19 cellular contexts compared by ENCODE assay signal in genomic region chr7:139603282-139603681, GRCh38.
"Had no signal": no experiment of that assay in that cellular context is flagged by ENCODE, and none has a peak within 500 bp of the region (broad histone marks: within the 10 kb centered on the region; RNA-seq: fewer than 3 reads in every experiment).

No MANE protein-coding gene starts in this region.

- H3K9me3 ChIP-seq: breast epithelium, SJCRH30 had no signal

- H3K27me3 ChIP-seq: breast epithelium, SJCRH30 had no signal

- DNase-seq: activated CD4-positive, alpha-beta memory T cell treated with anti-CD3 and anti-CD28 coated beads, Interleukin-2, amount 10 ng/mL, durations not matched to agents 7 days and 5 days; activated CD4-positive, alpha-beta T cell treated with anti-CD3 and anti-CD28 coated beads for 36 hours; activated CD4-positive, alpha-beta T cell treated with anti-CD3 and anti-CD28 coated beads, Interleukin-2, amount 50 U/mL, for 1 hour; activated naive CD4-positive, alpha-beta T cell; activated T-cell treated with anti-CD3 and anti-CD28 coated beads, Interleukin-2, amount 50 U/mL, for 1 hour; aorta; Kasumi-1; NCI-H1105 treated with DMSO at 0.1 percent for 48 hours; NCI-H1436 treated with DMSO at 0.1 percent for 48 hours; NCI-H187; NCI-H2081; NCI-H2171; NCI-H2227 treated with DMSO at 0.1 percent for 48 hours; NCI-H446 treated with DMSO at 0.1 percent for 48 hours; NCI-H524 treated with DMSO at 0.1 percent for 48 hours; NCI-H748 treated with DMSO at 0.1 percent for 48 hours; SJCRH30; WERI-Rb-1 had no signal

- H3K4me3 ChIP-seq: breast epithelium, SJCRH30 had no signal

- H3K4me1 ChIP-seq: breast epithelium, SJCRH30 had no signal

- H3K27ac ChIP-seq: breast epithelium, SJCRH30, WERI-Rb-1 had no signal

- H3K36me3 ChIP-seq: breast epithelium had no signal

- ATAC-seq: activated CD4-positive, alpha-beta T cell treated with anti-CD3 and anti-CD28 coated beads for 36 hours had no signal
